In genomic region chr1:20724364-20725188, GRCh38 we compare ENCODE assay signal across 1 cellular context.
TF ChIP-seq lines count a peak whose summit lies in the region.

No MANE protein-coding gene starts in this region.

TF ChIP-seq in IMR-90, 13 proteins besides CTCF, POLR2A, EP300 and RAD21:
- TF ChIP-seq CEBPB (IDR thresholded peaks at IDR 0.05; ENCODE audit: low read depth, low read length) = no peak
- no peak for TF ChIP-seq MAFK (IDR thresholded peaks at IDR 0.05; ENCODE audit: low read depth, low read length)
- no peak for TF ChIP-seq RFX5 (IDR thresholded peaks at IDR 0.05; ENCODE audit: low read depth, low read length)
- TF ChIP-seq MAZ (IDR thresholded peaks at IDR 0.05; ENCODE audit: borderline replicate concordance, low read depth, low read length) = no peak
- TF ChIP-seq CHD1 (IDR thresholded peaks at IDR 0.05; ENCODE audit: low read depth, low read length) = no peak
- TF ChIP-seq BHLHE40 (IDR thresholded peaks at IDR 0.05; ENCODE audit: low read depth, low read length) = no peak
- TF ChIP-seq FOS (IDR thresholded peaks at IDR 0.05; ENCODE audit: low read depth, low read length) = no peak
- TF ChIP-seq RCOR1 (IDR thresholded peaks at IDR 0.05; ENCODE audit: insufficient replicate concordance, low read length) = no peak
- no peak for TF ChIP-seq SMC3 (IDR thresholded peaks at IDR 0.05; ENCODE audit: low read depth, low read length)
- TF ChIP-seq MXI1 (IDR thresholded peaks at IDR 0.05; ENCODE audit: borderline replicate concordance, low read depth, low read length) = no peak
- TF ChIP-seq NFE2L2 (IDR thresholded peaks at IDR 0.05; ENCODE audit: low read depth, low read length) = no peak
